Comparison of ENCODE assay signal across 8 cellular contexts in the genomic region with DNA sequence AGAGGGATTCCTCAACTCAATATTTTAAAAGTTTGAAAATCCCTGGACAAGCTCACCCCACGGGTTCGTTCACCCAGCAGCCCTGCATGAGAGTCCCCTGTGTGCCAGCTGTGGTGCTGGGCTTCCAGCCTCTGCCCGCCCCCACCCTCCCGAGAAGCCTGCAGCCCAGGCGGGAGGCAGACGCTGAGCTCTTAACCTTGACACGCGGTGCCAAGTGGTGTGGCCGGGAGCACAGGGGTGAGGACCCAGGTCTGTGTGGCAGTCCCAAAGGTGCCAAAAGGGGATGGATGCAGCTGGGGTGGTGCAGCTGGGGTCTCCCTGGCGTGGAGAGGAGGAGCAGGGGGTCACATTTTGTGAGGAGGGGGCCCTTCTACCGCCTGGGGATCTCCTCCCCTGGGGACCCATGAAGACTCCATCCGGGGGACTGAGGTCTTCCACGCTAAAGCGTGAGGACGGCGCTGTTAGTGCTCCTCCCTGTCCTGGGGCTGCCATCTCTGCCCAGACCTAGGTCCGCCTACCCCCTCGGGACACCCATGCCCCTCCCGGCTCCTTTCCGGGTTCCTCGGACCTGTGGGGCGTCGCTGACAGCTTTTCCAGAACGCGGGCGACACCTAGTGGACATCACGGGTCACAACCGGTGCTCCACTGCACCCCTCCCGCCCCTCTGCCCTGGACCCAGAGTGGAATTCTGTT. TPM values are rescaled to one million over a fixed set of nuclear protein-coding genes. Genes with fewer than 3 reads are reported as not detected.
DNase-seq lines count a peak whose midpoint lies in the region; ATAC-seq and TF ChIP-seq lines count a peak whose summit lies in the region.

No MANE protein-coding gene starts in this region.

- H3K27me3 Mint-ChIP-seq in activated CD4-positive, alpha-beta memory T cell treated with anti-CD3 and anti-CD28 coated beads, Interleukin-2, amount 10 ng/mL, durations not matched to agents 7 days and 5 days, result no peaks in the 10 kb centered on the region

- H3K9me3 Mint-ChIP-seq in activated CD4-positive, alpha-beta memory T cell treated with anti-CD3 and anti-CD28 coated beads, Interleukin-2, amount 10 ng/mL, durations not matched to agents 7 days and 5 days, result no peaks in the 10 kb centered on the region

- H3K4me1 Mint-ChIP-seq in activated CD4-positive, alpha-beta memory T cell treated with anti-CD3 and anti-CD28 coated beads, Interleukin-2, amount 10 ng/mL, durations not matched to agents 7 days and 5 days, result peaks cover 16% of the 10 kb centered on the region

- H3K4me3 ChIP-seq in duodenal mucosa (ENCODE audit: low read depth in 1 of 2, low read length in 2 of 2), result peak overlapping the region; percentile 60 to 75
- peak overlapping the region; percentile 40 for H3K4me3 ChIP-seq in lower lobe of right lung

- no peaks in the 10 kb centered on the region for H3K36me3 Mint-ChIP-seq in activated CD4-positive, alpha-beta memory T cell treated with anti-CD3 and anti-CD28 coated beads, Interleukin-2, amount 10 ng/mL, durations not matched to agents 7 days and 5 days (ENCODE audit: low read depth)

- H3K27me3 ChIP-seq in duodenal mucosa (ENCODE audit: control insufficient read depth in 1 of 2, insufficient read depth in 2 of 2, low read length in 2 of 2) (no peaks in the 10 kb centered on the region), lower lobe of right lung (ENCODE audit: low read depth) (peaks cover 4% of the 10 kb centered on the region)

- H3K9me3 ChIP-seq in duodenal mucosa (ENCODE audit: control insufficient read depth in 1 of 2, low read length in 2 of 2) (no peaks in the 10 kb centered on the region), lower lobe of right lung (no peaks in the 10 kb centered on the region)

- H3K27ac ChIP-seq in duodenal mucosa (ENCODE audit: low read depth, low read length), result no peak overlapping the region
- H3K27ac ChIP-seq in lower lobe of right lung, result peak overlapping the region; percentile 74

- H3K4me1 ChIP-seq in duodenal mucosa (ENCODE audit: control insufficient read depth in 1 of 2, insufficient read depth in 2 of 2, low read length in 2 of 2) (peaks cover 12 to 13% of the 10 kb centered on the region in 2 donors), lower lobe of right lung (peaks cover 31% of the 10 kb centered on the region)

- CTCF ChIA-PET in activated CD4-positive, alpha-beta memory T cell treated with anti-CD3 and anti-CD28 coated beads, Interleukin-2, amount 10 ng/mL, durations not matched to agents 7 days and 5 days (lab: Charles Lee), result interaction anchor here (0.9 to 5.2 kb wide), 14 partner anchors 11 to 270 kb away, joined by 3 to 48 read pairs (median 6); a partner anchor contains a TSS

- no peak overlapping the region for H3K27ac Mint-ChIP-seq in activated CD4-positive, alpha-beta memory T cell treated with anti-CD3 and anti-CD28 coated beads, Interleukin-2, amount 10 ng/mL, durations not matched to agents 7 days and 5 days

- TF ChIP-seq CTCF in lower lobe of right lung (IDR thresholded peaks at IDR 0.05), result peak; percentile 95

- H3K4me3 Mint-ChIP-seq in activated CD4-positive, alpha-beta memory T cell treated with anti-CD3 and anti-CD28 coated beads, Interleukin-2, amount 10 ng/mL, durations not matched to agents 7 days and 5 days, result peak overlapping the region; percentile 62

- no peaks in the 10 kb centered on the region for H3K36me3 ChIP-seq in duodenal mucosa (ENCODE audit: control insufficient read depth in 1 of 2, insufficient read depth in 2 of 2, low read length in 2 of 2)
- no peaks in the 10 kb centered on the region for H3K36me3 ChIP-seq in lower lobe of right lung

- H3K9ac ChIP-seq in duodenal mucosa (ENCODE audit: low read depth in 1 of 2, low read length in 2 of 2), result peak overlapping the region; percentile 54 to 60

- intact Hi-C loops in lower lobe of right lung (cut with DNase I), result no loop called here

- POLR2A ChIA-PET in activated CD4-positive, alpha-beta memory T cell treated with anti-CD3 and anti-CD28 coated beads, Interleukin-2, amount 10 ng/mL, durations not matched to agents 7 days and 5 days (lab: Charles Lee), result no interaction called here

- DNase-seq in EL (peak; percentile 78), NCI-H526 treated with DMSO at 0.1 percent for 48 hours (lab: John Stamatoyannopoulos, UW) (peak; percentile 1), lower lobe of right lung (peak; percentile 88)
- peak; percentile 81 for DNase-seq in activated CD4-positive, alpha-beta memory T cell treated with anti-CD3 and anti-CD28 coated beads, Interleukin-2, amount 10 ng/mL, durations not matched to agents 7 days and 5 days
- peak; percentile 69 to 76 for DNase-seq in stimulated activated CD4-positive, alpha-beta T cell treated with anti-CD3 and anti-CD28 coated beads, Interleukin-4, amount 100 ng/mL, for 4 hours

- ATAC-seq in HG03135 (IDR thresholded peaks at IDR 0.05; ENCODE audit: unreplicated experiment), result peak; percentile 61
- ATAC-seq in lower lobe of right lung, result peak; percentile 92 to 93
- ATAC-seq in GM21515 (IDR thresholded peaks at IDR 0.05; ENCODE audit: unreplicated experiment), result no peak

RNA-seq across cellular contexts. Expression of a gene that starts 12.9 kb away (rescaled TPM):
- total RNA-seq in activated CD4-positive, alpha-beta memory T cell treated with anti-CD3 and anti-CD28 coated beads, Interleukin-2, amount 10 ng/mL, durations not matched to agents 7 days and 5 days, result not detected
- not detected for total RNA-seq in lower lobe of right lung

RNA-seq across cellular contexts. Expression of a gene that starts 32.7 kb away (rescaled TPM):
- not detected for total RNA-seq in activated CD4-positive, alpha-beta memory T cell treated with anti-CD3 and anti-CD28 coated beads, Interleukin-2, amount 10 ng/mL, durations not matched to agents 7 days and 5 days
- total RNA-seq in lower lobe of right lung, result 0.27 TPM

RNA-seq across cellular contexts. Expression of a gene that starts 33.8 kb away (rescaled TPM):
- total RNA-seq in activated CD4-positive, alpha-beta memory T cell treated with anti-CD3 and anti-CD28 coated beads, Interleukin-2, amount 10 ng/mL, durations not matched to agents 7 days and 5 days, result 1 to 10 TPM; 1.5 to 1.7 TPM
- 7.8 TPM for total RNA-seq in lower lobe of right lung

RNA-seq across cellular contexts. Expression of a gene that starts 34.3 kb away (rescaled TPM):
- under 1 TPM; 0.18 to 0.40 TPM for total RNA-seq in activated CD4-positive, alpha-beta memory T cell treated with anti-CD3 and anti-CD28 coated beads, Interleukin-2, amount 10 ng/mL, durations not matched to agents 7 days and 5 days
- total RNA-seq in lower lobe of right lung, result not detected

Comparison
In these comparisons a context has a peak if more than half of its experiments do, and no peak if none do; other contexts are left out.
1. DNase-seq: peak in every context shown above with its lines; median percentile 88 in lower lobe of right lung; 81 in activated CD4-positive, alpha-beta memory T cell treated with anti-CD3 and anti-CD28 coated beads, Interleukin-2, amount 10 ng/mL, durations not matched to agents 7 days and 5 days; 78 in EL; 72 in stimulated activated CD4-positive, alpha-beta T cell treated with anti-CD3 and anti-CD28 coated beads, Interleukin-4, amount 100 ng/mL, for 4 hours; 1 in NCI-H526 treated with DMSO at 0.1 percent for 48 hours.